ENCODE assay signal across 10 cellular contexts in the genomic region with DNA sequence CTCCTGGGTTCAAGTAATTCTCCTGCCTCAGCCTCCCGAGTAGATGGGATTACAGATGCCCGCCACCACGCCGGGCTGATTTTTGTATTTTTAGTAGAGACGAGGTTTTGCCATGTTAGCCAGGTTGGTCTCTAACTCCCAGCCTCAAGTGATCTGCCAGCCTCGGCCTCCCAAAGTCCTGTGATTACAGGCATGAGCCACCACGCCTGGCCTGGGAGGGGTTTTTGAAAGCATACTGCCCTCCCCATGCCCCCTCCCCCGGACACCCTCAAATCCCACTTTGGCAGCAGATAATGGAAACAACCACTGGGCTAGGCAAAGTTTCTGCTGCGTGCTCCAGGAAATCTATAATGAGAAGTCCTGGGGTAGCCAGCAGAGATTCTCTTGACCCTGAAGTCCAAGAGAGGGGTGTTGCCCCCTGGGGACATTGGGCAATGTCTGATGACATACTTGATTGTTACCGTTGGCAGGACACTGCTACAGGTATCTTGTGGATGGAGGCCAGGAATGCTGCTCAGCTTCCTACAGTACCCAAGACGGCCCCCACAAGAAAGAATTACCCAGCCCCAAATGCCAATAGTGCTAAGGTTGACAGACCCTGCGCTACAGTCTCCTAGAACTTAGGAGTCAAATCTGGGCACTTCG.
"Had no signal": no experiment of that assay in that cellular context is flagged by ENCODE, and none has a peak within 500 bp of the region (broad histone marks: within the 10 kb centered on the region; RNA-seq: fewer than 3 reads in every experiment).

No MANE protein-coding gene starts in this region.

- DNase-seq: GM23248, GOT3, H7, H9, HCEC 1CT, HFFc6 had no signal

- H3K4me1 ChIP-seq: HAP-1 had no signal

- H3K27ac ChIP-seq: GM23248 had no signal

- H3K4me3 ChIP-seq: GM23248, GM23338, HAP-1 had no signal

- H3K9me3 ChIP-seq: HAP-1 had no signal

- H3K36me3 ChIP-seq: HAP-1 had no signal

- FAIRE-seq: H1, H54 had no signal
